ENCODE assay signal across 6 cellular contexts in the genomic region with DNA sequence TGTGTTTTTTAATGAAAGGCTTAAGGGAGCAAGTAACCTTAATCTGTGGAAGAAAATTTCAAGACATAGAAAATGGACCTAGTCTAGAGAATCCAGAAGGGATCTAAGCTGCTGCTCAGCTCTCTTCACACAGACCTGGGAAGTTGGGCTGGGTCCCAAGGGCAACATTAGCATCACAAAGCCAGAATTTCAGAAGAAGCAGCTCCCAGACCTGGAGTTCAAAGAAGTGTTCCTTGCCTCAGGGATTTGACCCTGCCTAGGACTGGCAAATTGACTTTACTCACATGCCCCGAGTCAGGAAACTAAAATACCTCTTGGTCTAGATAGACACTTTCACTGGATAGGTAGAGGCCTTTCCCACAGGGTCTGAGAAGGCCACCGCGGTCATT. TPM values are rescaled to one million over a fixed set of nuclear protein-coding genes. Genes with fewer than 3 reads are reported as not detected.
"Had no signal": no experiment of that assay in that cellular context is flagged by ENCODE, and none has a peak within 500 bp of the region (broad histone marks: within the 10 kb centered on the region; RNA-seq: fewer than 3 reads in every experiment).

No MANE protein-coding gene starts in this region.

RNA-seq across cellular contexts. Expression of a gene that starts 14.9 kb away (rescaled TPM):
- total RNA-seq: mesothelial cell of epicardium, mononuclear cell, myocyte had no signal
- polyA plus RNA-seq: immature natural killer cell, keratinocyte, mammary epithelial cell had no signal

RNA-seq across cellular contexts. Expression of a gene that starts 55.1 kb away (rescaled TPM):
- polyA plus RNA-seq: immature natural killer cell had no signal
